Comparison of ENCODE assay signal across 11 cellular contexts in the genomic region with DNA sequence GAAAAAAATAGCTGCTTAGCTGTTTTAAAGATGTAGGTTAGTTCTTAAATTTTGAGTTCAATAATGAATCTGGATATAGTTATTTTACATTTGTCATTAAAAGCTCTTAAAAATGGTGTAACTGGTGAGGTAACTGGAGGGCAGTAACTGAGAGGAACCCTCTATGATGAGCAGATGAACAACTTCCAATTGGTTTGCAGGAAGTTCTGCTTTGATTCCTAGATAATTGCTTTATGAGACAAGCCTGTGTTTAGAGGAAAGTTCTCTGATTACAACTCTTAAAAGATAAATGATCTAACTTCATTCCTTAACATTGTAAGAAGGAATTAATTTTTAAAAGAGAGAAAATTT. TPM values are rescaled to one million over a fixed set of nuclear protein-coding genes. Genes with fewer than 3 reads are reported as not detected.
DNase-seq lines count a peak whose midpoint lies in the region; ATAC-seq, FAIRE-seq and TF ChIP-seq lines count a peak whose summit lies in the region.
"Had no signal": no experiment of that assay in that cellular context is flagged by ENCODE, and none has a peak within 500 bp of the region (broad histone marks: within the 10 kb centered on the region; RNA-seq: fewer than 3 reads in every experiment).

No MANE protein-coding gene starts in this region.

- H3K4me1 Mint-ChIP-seq in activated T-cell treated with anti-CD3 and anti-CD28 coated beads, Interleukin-2, amount 50 U/mL, for 72 hours (ENCODE audit: low read depth) = peaks cover 82% of the 10 kb centered on the region
- peaks cover 75% of the 10 kb centered on the region for H3K4me1 Mint-ChIP-seq in activated T-helper 1 cell treated with anti-CD3 and anti-CD28 coated beads, Interleukin-12 subunit alpha, Interleukin-12 subunit beta, Interleukin-2, Interleukin-4 antibody, amounts not matched to agents 30 ng/mL and 10 ng/mL and 1 ng/mL, durations not matched to agents 14 hours and 24 hours and 36 hours (ENCODE audit: low read depth)

- H3K4me3 ChIP-seq in thoracic aorta = peak overlapping the region; percentile 52
- H3K4me3 ChIP-seq: GM23338 had no signal

- H3K4me3 Mint-ChIP-seq in activated T-cell treated with anti-CD3 and anti-CD28 coated beads, Interleukin-2, amount 50 U/mL, for 72 hours = peak overlapping the region; percentile 71 to 98
- peak overlapping the region; percentile 73 for H3K4me3 Mint-ChIP-seq in activated T-helper 1 cell treated with anti-CD3 and anti-CD28 coated beads, Interleukin-12 subunit alpha, Interleukin-12 subunit beta, Interleukin-2, Interleukin-4 antibody, amounts not matched to agents 30 ng/mL and 10 ng/mL and 1 ng/mL, durations not matched to agents 14 hours and 24 hours and 36 hours
- H3K4me3 Mint-ChIP-seq: GM23338 had no signal

- H3K36me3 Mint-ChIP-seq in activated T-cell treated with anti-CD3 and anti-CD28 coated beads, Interleukin-2, amount 50 U/mL, for 72 hours (ENCODE audit: insufficient read depth in 2 of 2) = peaks cover 12 to 31% of the 10 kb centered on the region in 2 donors
- peaks cover 48% of the 10 kb centered on the region for H3K36me3 Mint-ChIP-seq in activated T-helper 1 cell treated with anti-CD3 and anti-CD28 coated beads, Interleukin-12 subunit alpha, Interleukin-12 subunit beta, Interleukin-2, Interleukin-4 antibody, amounts not matched to agents 30 ng/mL and 10 ng/mL and 1 ng/mL, durations not matched to agents 14 hours and 24 hours and 36 hours (ENCODE audit: low read depth)

- DNase-seq in activated T-cell treated with anti-CD3 and anti-CD28 coated beads, Interleukin-2, amount 50 U/mL, for 72 hours = no peak
- DNase-seq in activated T-cell treated with anti-CD3 and anti-CD28 coated beads, Interleukin-2, amount 50 U/mL, for 48 hours = no peak
- no peak for DNase-seq in activated T-helper 1 cell treated with anti-CD3 and anti-CD28 coated beads, Interleukin-12 subunit alpha, Interleukin-12 subunit beta, Interleukin-2, Interleukin-4 antibody, amounts not matched to agents 30 ng/mL and 10 ng/mL and 1 ng/mL, durations not matched to agents 14 hours and 24 hours and 36 hours (ENCODE audit: low spot score)
- no peak for DNase-seq in thoracic aorta (ENCODE audit: low spot score)
- no peak for DNase-seq in amygdala (lab: John Stamatoyannopoulos, UW)
- DNase-seq in NOMO-1 treated with dmso at 0.1 percent for 144 hours (lab: John Stamatoyannopoulos, UW; ENCODE audit: unreplicated experiment) = no peak
- DNase-seq: GF-D8, NCI-H1694 treated with DMSO at 0.1 percent for 48 hours had no signal

- FAIRE-seq in islet of Langerhans (lab: Jason Lieb, UNC) = peak; percentile 66

- TF ChIP-seq CTCF in thoracic aorta (IDR thresholded peaks at IDR 0.05) = no peak

- H3K9me3 ChIP-seq in thoracic aorta = no peaks in the 10 kb centered on the region

- intact Hi-C loops in activated T-helper 1 cell treated with anti-CD3 and anti-CD28 coated beads, Interleukin-12 subunit alpha, Interleukin-12 subunit beta, Interleukin-2, Interleukin-4 antibody, amounts not matched to agents 30 ng/mL and 10 ng/mL and 1 ng/mL, durations not matched to agents 14 hours and 24 hours and 36 hours (cut with micrococcal nuclease) = loop anchor here (1.0 to 5.0 kb wide), 4 partner anchors 8 to 625 kb away; partner anchors contain the start of genes ATXN1 and MYLIP

- H3K9me3 Mint-ChIP-seq in activated T-cell treated with anti-CD3 and anti-CD28 coated beads, Interleukin-2, amount 50 U/mL, for 72 hours = no peaks in the 10 kb centered on the region
- peaks cover 4% of the 10 kb centered on the region for H3K9me3 Mint-ChIP-seq in activated T-helper 1 cell treated with anti-CD3 and anti-CD28 coated beads, Interleukin-12 subunit alpha, Interleukin-12 subunit beta, Interleukin-2, Interleukin-4 antibody, amounts not matched to agents 30 ng/mL and 10 ng/mL and 1 ng/mL, durations not matched to agents 14 hours and 24 hours and 36 hours
- H3K9me3 Mint-ChIP-seq: GM23338 had no signal

- H3K27me3 Mint-ChIP-seq in activated T-cell treated with anti-CD3 and anti-CD28 coated beads, Interleukin-2, amount 50 U/mL, for 72 hours (ENCODE audit: low read depth) = no peaks in the 10 kb centered on the region
- no peaks in the 10 kb centered on the region for H3K27me3 Mint-ChIP-seq in activated T-helper 1 cell treated with anti-CD3 and anti-CD28 coated beads, Interleukin-12 subunit alpha, Interleukin-12 subunit beta, Interleukin-2, Interleukin-4 antibody, amounts not matched to agents 30 ng/mL and 10 ng/mL and 1 ng/mL, durations not matched to agents 14 hours and 24 hours and 36 hours (ENCODE audit: insufficient read depth)

- peaks cover 66 to 91% of the 10 kb centered on the region in 2 donors for H3K4me1 ChIP-seq in thoracic aorta (ENCODE audit: control insufficient read depth in 1 of 2, low read depth in 2 of 2)

- H3K36me3 ChIP-seq in thoracic aorta = peaks cover 7% of the 10 kb centered on the region

- H3K27ac Mint-ChIP-seq in activated T-cell treated with anti-CD3 and anti-CD28 coated beads, Interleukin-2, amount 50 U/mL, for 72 hours = peak overlapping the region; percentile 98
- peak overlapping the region; percentile 95 for H3K27ac Mint-ChIP-seq in activated T-helper 1 cell treated with anti-CD3 and anti-CD28 coated beads, Interleukin-12 subunit alpha, Interleukin-12 subunit beta, Interleukin-2, Interleukin-4 antibody, amounts not matched to agents 30 ng/mL and 10 ng/mL and 1 ng/mL, durations not matched to agents 14 hours and 24 hours and 36 hours

- peak overlapping the region in 1 of 2 donors; percentile 51 for H3K27ac ChIP-seq in thoracic aorta

- ATAC-seq in activated T-cell treated with anti-CD3 and anti-CD28 coated beads, Interleukin-2, amount 50 U/mL, for 72 hours (replicated peaks in 1 of 2) = peak; percentile 5 to 10
- ATAC-seq in thoracic aorta (ENCODE audit: insufficient number of reproducible peaks, low FRiP score, low read depth) (no peak), GM21786 (IDR thresholded peaks at IDR 0.05; ENCODE audit: unreplicated experiment) (no peak)
- ATAC-seq: GM23338 had no signal

- no peaks in the 10 kb centered on the region for H3K27me3 ChIP-seq in thoracic aorta (replicated peaks; ENCODE audit: insufficient read depth)

RNA-seq across cellular contexts. Expression of gene MYLIP, which starts 8.5 kb away (rescaled TPM):
- total RNA-seq in activated T-cell treated with anti-CD3 and anti-CD28 coated beads, Interleukin-2, amount 50 U/mL, for 72 hours = 10 to 100 TPM; 16.0 to 19.1 TPM
- 20.7 and 21.9 TPM in 2 replicates for total RNA-seq in activated T-helper 1 cell treated with anti-CD3 and anti-CD28 coated beads, Interleukin-12 subunit alpha, Interleukin-12 subunit beta, Interleukin-2, Interleukin-4 antibody, amounts not matched to agents 30 ng/mL and 10 ng/mL and 1 ng/mL, durations not matched to agents 14 hours and 24 hours and 36 hours
- total RNA-seq in thoracic aorta = 10 to 100 TPM; 90.4 to 97.2 TPM

Comparison
In these comparisons a context has a peak if more than half of its experiments do, and no peak if none do; other contexts are left out.
1. ATAC-seq: peak in activated T-cell treated with anti-CD3 and anti-CD28 coated beads, Interleukin-2, amount 50 U/mL, for 72 hours (2 of 2); none in thoracic aorta (single experiment) and GM21786 (single experiment).